ENCODE assay signal across 8 cellular contexts in genomic region chr7:74174606-74175082, GRCh38. TPM values are rescaled to one million over a fixed set of nuclear protein-coding genes. Genes with fewer than 3 reads are reported as not detected.
DNase-seq lines count a peak whose midpoint lies in the region; ATAC-seq and TF ChIP-seq lines count a peak whose summit lies in the region.

No MANE protein-coding gene starts in this region.

- H3K4me1 ChIP-seq in liver (ENCODE audit: control insufficient read depth in 4 of 4, insufficient read depth in 4 of 4, low read length in 3 of 4), result peaks cover 7 to 50% (median 42%) of the 10 kb centered on the region in 4 donors

- peak in 7 of 10 experiments; percentile 2 to 37 (median 17) for DNase-seq in CD4-positive, alpha-beta T cell
- DNase-seq in T-helper 9 cell, result peak; percentile 27
- peak; percentile 26 for DNase-seq in dedifferentiated amniotic fluid mesenchymal stem cell (ENCODE audit: extremely low spot score)
- DNase-seq in stimulated activated CD8-positive, alpha-beta memory T cell treated with anti-CD3 and anti-CD28 coated beads, Interleukin-12 subunit alpha, Interleukin-12 subunit beta, amount 100 ng/mL, for 4 hours (ENCODE audit: low read depth), result peak; percentile 20

- H3K4me1 Mint-ChIP-seq in CD4-positive, alpha-beta T cell (ENCODE audit: low read depth), result peaks cover 59% of the 10 kb centered on the region

- CTCF ChIA-PET in CD4-positive, alpha-beta T cell (lab: Charles Lee), result interaction anchor here (1.3 to 2.6 kb wide), 2 partner anchors 9 to 32 kb away, joined by 6 to 12 read pairs; no protein-coding TSS in a partner anchor

- no peak for TF ChIP-seq CTCF in CD4-positive, alpha-beta T cell (IDR thresholded peaks at IDR 0.05)
- no peak for TF ChIP-seq CTCF in liver (IDR thresholded peaks at IDR 0.05; ENCODE audit: low read depth, low read length, missing input control)

- H3K9me3 ChIP-seq in CD4-positive, alpha-beta T cell (ENCODE audit: control insufficient read depth, low read length), result no peaks in the 10 kb centered on the region
- H3K9me3 ChIP-seq in liver (ENCODE audit: control insufficient read depth in 4 of 4, low read length in 3 of 4), result no peaks in the 10 kb centered on the region

- TF ChIP-seq RAD21 in liver (IDR thresholded peaks at IDR 0.05), result no peak

- no peaks in the 10 kb centered on the region for H3K27me3 Mint-ChIP-seq in CD4-positive, alpha-beta T cell

- ATAC-seq in CD4-positive, alpha-beta T cell (ENCODE audit: poor library complexity), result peak; percentile 48
- peak; percentile 26 for ATAC-seq in GM19438 (IDR thresholded peaks at IDR 0.05; ENCODE audit: low read depth, unreplicated experiment)
- peak; percentile 15 for ATAC-seq in HG03520 (IDR thresholded peaks at IDR 0.05; ENCODE audit: unreplicated experiment)
- no peak for ATAC-seq in HG03378 (IDR thresholded peaks at IDR 0.05; ENCODE audit: unreplicated experiment)

- H3K4me3 Mint-ChIP-seq in CD4-positive, alpha-beta T cell, result peak overlapping the region; percentile 96

- H3K36me3 Mint-ChIP-seq in CD4-positive, alpha-beta T cell (ENCODE audit: low read depth), result peaks cover 43% of the 10 kb centered on the region

- H3K9ac ChIP-seq in liver (ENCODE audit: low read depth in 1 of 2, low read length in 2 of 2), result peak overlapping the region; percentile 82 to 93

- WGBS in liver, result under 1% methylated on average over 43 of the region's 43 CpGs

- intact Hi-C loops in CD4-positive, alpha-beta T cell (cut with DNase I, micrococcal nuclease), result loop anchor here in 1 of 2 experiments (1.0 to 10.0 kb wide), 6 partner anchors 80 to 620 kb away; partner anchors contain the start of genes ABHD11, BCL7B, CLIP2 and GTF2I

- peak overlapping the region; percentile 75 to 95 (median 91) for H3K4me3 ChIP-seq in liver (ENCODE audit: low read depth in 1 of 3, low read length in 3 of 3)

- H3K36me3 ChIP-seq in liver (ENCODE audit: control insufficient read depth in 4 of 4, insufficient read depth in 3 of 4, low read depth in 1 of 4, low read length in 3 of 4), result peaks cover 2 to 11% (median 4%) of the 10 kb centered on the region in 4 donors

- POLR2A ChIA-PET in CD4-positive, alpha-beta T cell (lab: Charles Lee), result interaction anchor here (0.8 to 2.7 kb wide), 7 partner anchors 9 to 1740 kb away, joined by 3 to 22 read pairs (median 6); partner anchors contain the start of genes LAT2, LIMK1 and POR

- H3K9me3 Mint-ChIP-seq in CD4-positive, alpha-beta T cell, result no peaks in the 10 kb centered on the region

- peak overlapping the region; percentile 75 for H3K27ac ChIP-seq in CD4-positive, alpha-beta T cell (ENCODE audit: low read depth, low read length)
- peak overlapping the region; percentile 89 to 95 for H3K27ac ChIP-seq in liver (ENCODE audit: low read depth in 1 of 2, low read length in 2 of 2)

- H3K27me3 ChIP-seq in CD4-positive, alpha-beta T cell (ENCODE audit: control insufficient read depth, insufficient read depth, low read length), result no peaks in the 10 kb centered on the region
- no peaks in the 10 kb centered on the region for H3K27me3 ChIP-seq in liver (ENCODE audit: control insufficient read depth in 4 of 4, insufficient read depth in 4 of 4, low read length in 3 of 4)

- H3K27ac Mint-ChIP-seq in CD4-positive, alpha-beta T cell, result peak overlapping the region; percentile 95

TF ChIP-seq in liver, 16 proteins besides CTCF, POLR2A, EP300 and RAD21:
- no peak for TF ChIP-seq HNF4A (conservative IDR thresholded peaks at IDR 0.05)

RNA-seq across cellular contexts. Expression of gene EIF4H, which starts 0.5 kb away (rescaled TPM):
- 100 to 1,000 TPM; 311 to 316 TPM for total RNA-seq in CD4-positive, alpha-beta T cell
- total RNA-seq in liver, result 100 to 1,000 TPM; 165 to 166 TPM
- polyA plus RNA-seq in liver, result 100 to 1,000 TPM in 1 of 2 donors, 10 to 100 TPM in 1; 81.6 to 139 TPM

RNA-seq across cellular contexts. Expression of gene LAT2, which starts 35.2 kb away (rescaled TPM):
- 1 to 10 TPM; 1.7 to 2.4 TPM for total RNA-seq in CD4-positive, alpha-beta T cell
- 1 to 10 TPM; 7.2 to 8.3 TPM for total RNA-seq in liver
- 1 to 10 TPM; 4.8 to 5.3 TPM for polyA plus RNA-seq in liver
